15 cellular contexts compared by ENCODE assay signal in genomic region chr10:13704969-13705368, GRCh38.
A peak's percentile ranks its signal among the peaks of the same experiment; 100 is the strongest.
DNase-seq lines count a peak whose midpoint lies in the region; ATAC-seq and TF ChIP-seq lines count a peak whose summit lies in the region.
"Had no signal": no experiment of that assay in that cellular context is flagged by ENCODE, and none has a peak within 500 bp of the region (broad histone marks: within the 10 kb centered on the region; RNA-seq: fewer than 3 reads in every experiment).

No MANE protein-coding gene starts in this region.

- H3K27me3 Mint-ChIP-seq in glutamatergic neuron (ENCODE audit: unreplicated experiment), result peaks cover 11% of the 10 kb centered on the region

- TF ChIP-seq POLR2A in ovary (IDR thresholded peaks at IDR 0.05), result no peak

- peaks cover 37% of the 10 kb centered on the region for H3K4me1 ChIP-seq in smooth muscle cell (ENCODE audit: low read depth)
- H3K4me1 ChIP-seq in ovary (ENCODE audit: insufficient read depth), result peaks cover 8% of the 10 kb centered on the region

- H3K9me3 ChIP-seq in smooth muscle cell (replicated peaks; ENCODE audit: low read depth) (no peaks in the 10 kb centered on the region), ovary (no peaks in the 10 kb centered on the region)
- H3K9me3 ChIP-seq: ascending aorta, gastroesophageal sphincter, tibial nerve had no signal

- H2AFZ ChIP-seq in smooth muscle cell (ENCODE audit: low read depth), result no peak overlapping the region

- TF ChIP-seq EP300 in ovary (IDR thresholded peaks at IDR 0.05), result no peak

- DNase-seq in glutamatergic neuron (no peak), smooth muscle cell (lab: John Stamatoyannopoulos, UW; ENCODE audit: unreplicated experiment) (no peak), NCI-H69 (lab: John Stamatoyannopoulos, UW) (no peak), ovary (no peak)
- DNase-seq: activated CD8-positive, alpha-beta T cell treated with anti-CD3 and anti-CD28 coated beads, Interleukin-2, amount 10 ng/mL, durations not matched to agents 7 days and 5 days; CD4-positive, alpha-beta T cell; NCI-H1092; NCI-H2171; stimulated activated CD8-positive, alpha-beta memory T cell treated with anti-CD3 and anti-CD28 coated beads, Interleukin-4, amount 100 ng/mL, for 48 hours had no signal

- WGBS in smooth muscle cell (ENCODE audit: low lambda C conversion rate), result 86% methylated on average over 11 of the region's 11 CpGs
- 81 to 82% (median 82%) methylated on average over 11 of the region's 11 CpGs for WGBS in ovary, 3 donors

- peak overlapping the region; percentile 35 for H3K27ac Mint-ChIP-seq in glutamatergic neuron (ENCODE audit: unreplicated experiment)
- H3K27ac Mint-ChIP-seq: activated CD8-positive, alpha-beta T cell treated with anti-CD3 and anti-CD28 coated beads, Interleukin-2, amount 10 ng/mL, durations not matched to agents 7 days and 5 days; CD4-positive, alpha-beta T cell had no signal

- H4K20me1 ChIP-seq in smooth muscle cell (ENCODE audit: low read depth), result no peaks in the 10 kb centered on the region

- H3K9me3 Mint-ChIP-seq in glutamatergic neuron (ENCODE audit: unreplicated experiment), result peaks cover 12% of the 10 kb centered on the region
- H3K9me3 Mint-ChIP-seq: CD4-positive, alpha-beta T cell had no signal

- peaks cover 58% of the 10 kb centered on the region for H3K4me1 Mint-ChIP-seq in glutamatergic neuron (ENCODE audit: low read depth, unreplicated experiment)

- TF ChIP-seq CTCF in GM12875 (IDR thresholded peaks at IDR 0.05; ENCODE audit: borderline replicate concordance, insufficient read depth, low read depth, low read length), result no peak
- TF ChIP-seq CTCF in VCaP (conservative IDR thresholded peaks at IDR 0.05), result no peak
- TF ChIP-seq CTCF in glutamatergic neuron (IDR thresholded peaks at IDR 0.05; ENCODE audit: partially characterized antibody, unreplicated experiment), result no peak
- TF ChIP-seq CTCF in smooth muscle cell (IDR thresholded peaks at IDR 0.05; ENCODE audit: borderline replicate concordance, insufficient read depth, poor library complexity, severe bottlenecking), result no peak
- TF ChIP-seq CTCF in ovary (IDR thresholded peaks at IDR 0.05), result no peak

- H3K9ac ChIP-seq in smooth muscle cell (ENCODE audit: low read depth), result no peak overlapping the region

- H3K4me3 ChIP-seq in GM12875 (ENCODE audit: low read depth, low read length) (peak overlapping the region; percentile 88), smooth muscle cell (no peak overlapping the region), ovary (no peak overlapping the region)
- H3K4me3 ChIP-seq: ascending aorta had no signal

- H3K27me3 ChIP-seq in smooth muscle cell (ENCODE audit: low read depth) (no peaks in the 10 kb centered on the region), ovary (no peaks in the 10 kb centered on the region)
- H3K27me3 ChIP-seq: ascending aorta, gastroesophageal sphincter, tibial nerve had no signal

- intact Hi-C loops in ovary (cut with DNase I), result loop anchor here in 1 of 4 donors (2.0 kb wide), 1 partner anchor 50 kb away; no protein-coding TSS in a partner anchor

- no peak overlapping the region for H3K4me3 Mint-ChIP-seq in glutamatergic neuron (ENCODE audit: unreplicated experiment)
- H3K4me3 Mint-ChIP-seq: activated CD8-positive, alpha-beta T cell treated with anti-CD3 and anti-CD28 coated beads, Interleukin-2, amount 10 ng/mL, durations not matched to agents 7 days and 5 days; CD4-positive, alpha-beta T cell had no signal

- peak overlapping the region; percentile 100 for H3K4me2 ChIP-seq in smooth muscle cell

- H3K79me2 ChIP-seq in smooth muscle cell (ENCODE audit: low read depth), result no peaks in the 10 kb centered on the region

- no peak for ATAC-seq in HG02642 (IDR thresholded peaks at IDR 0.05; ENCODE audit: poor library complexity, unreplicated experiment)
- ATAC-seq: activated CD8-positive, alpha-beta T cell treated with anti-CD3 and anti-CD28 coated beads, Interleukin-2, amount 10 ng/mL, durations not matched to agents 7 days and 5 days; gastroesophageal sphincter had no signal

- peak overlapping the region; percentile 96; the same call in 1 of the 2 replicates for H3K27ac ChIP-seq in VCaP
- no peak overlapping the region for H3K27ac ChIP-seq in smooth muscle cell (ENCODE audit: low read depth)
- H3K27ac ChIP-seq in ovary, result no peak overlapping the region
- H3K27ac ChIP-seq: ascending aorta had no signal

- H3K36me3 ChIP-seq in smooth muscle cell (ENCODE audit: low read depth), result no peaks in the 10 kb centered on the region
- no peaks in the 10 kb centered on the region for H3K36me3 ChIP-seq in ovary

- peaks cover 17% of the 10 kb centered on the region for H3F3A ChIP-seq in smooth muscle cell (ENCODE audit: low read depth)

- peaks cover 3% of the 10 kb centered on the region for H3K36me3 Mint-ChIP-seq in glutamatergic neuron (ENCODE audit: unreplicated experiment)
